26 cellular contexts compared by ENCODE assay signal in genomic region chr18:13416848-13417247, GRCh38.
DNase-seq lines count a peak whose midpoint lies in the region; ATAC-seq, FAIRE-seq and TF ChIP-seq lines count a peak whose summit lies in the region.
"Had no signal": no experiment of that assay in that cellular context is flagged by ENCODE, and none has a peak within 500 bp of the region (broad histone marks: within the 10 kb centered on the region; RNA-seq: fewer than 3 reads in every experiment).

No MANE protein-coding gene starts in this region.

- no peak overlapping the region for H3K9ac ChIP-seq in HepG2 (ENCODE audit: insufficient read depth, low read depth, low read length)
- H3K9ac ChIP-seq: neural progenitor cell had no signal

- H3K27ac Mint-ChIP-seq in activated naive CD8-positive, alpha-beta T cell treated with anti-CD3 and anti-CD28 coated beads, Interleukin-2, amount 50 U/mL, for 24 hours = no peak overlapping the region
- H3K27ac Mint-ChIP-seq: activated CD4-positive, alpha-beta memory T cell treated with anti-CD3 and anti-CD28 coated beads, Interleukin-2, amount 10 ng/mL, durations not matched to agents 7 days and 5 days; neural progenitor cell; T-helper 2 cell treated with Interferon-gamma antibody and Interleukin-4, amounts not matched to agents 5 μg/mL and 100 μg/mL, for 36 hours; type B pancreatic cell; WTC11 had no signal

- H4K20me1 ChIP-seq in HepG2 (ENCODE audit: insufficient read depth, low read length) = no peaks in the 10 kb centered on the region

- no peaks in the 10 kb centered on the region for H3K79me2 ChIP-seq in HepG2 (ENCODE audit: insufficient read depth, low read length)

- H3K4me2 ChIP-seq in HepG2 (ENCODE audit: low read depth, low read length) = no peak overlapping the region
- H3K4me2 ChIP-seq: neural progenitor cell had no signal

- POLR2A ChIA-PET in HepG2 (lab: Yijun Ruan, JAX) = interaction anchor here (1.8 to 1.9 kb wide), 2 partner anchors 12 to 279 kb away, joined by 5 to 7 read pairs; no protein-coding TSS in a partner anchor

- CTCF ChIA-PET in HepG2 (lab: Yijun Ruan, JAX; ENCODE audit: low intra/inter-chr PET ratio, low total read pairs) = no interaction called here

- no peak for ATAC-seq in HepG2
- peak; percentile 85 for ATAC-seq in upper lobe of right lung
- no peak for ATAC-seq in foreskin keratinocyte
- no peak for ATAC-seq in activated naive CD8-positive, alpha-beta T cell treated with anti-CD3 and anti-CD28 coated beads, Interleukin-2, amount 50 U/mL, for 24 hours
- ATAC-seq: WTC11 had no signal

- no peak overlapping the region for H3K4me3 Mint-ChIP-seq in activated naive CD8-positive, alpha-beta T cell treated with anti-CD3 and anti-CD28 coated beads, Interleukin-2, amount 50 U/mL, for 24 hours
- H3K4me3 Mint-ChIP-seq: activated CD4-positive, alpha-beta memory T cell treated with anti-CD3 and anti-CD28 coated beads, Interleukin-2, amount 10 ng/mL, durations not matched to agents 7 days and 5 days; neural progenitor cell; T-helper 2 cell treated with Interferon-gamma antibody and Interleukin-4, amounts not matched to agents 5 μg/mL and 100 μg/mL, for 36 hours; type B pancreatic cell; WTC11 had no signal

- in situ Hi-C loops in HepG2 (cut with HindIII; ENCODE audit: extremely low pct_ligation_motif_present, low pct_unique_long_range_greater_than_20kb) = no loop called here

- no peak overlapping the region for H2AFZ ChIP-seq in HepG2 (ENCODE audit: low read length)
- H2AFZ ChIP-seq: neural progenitor cell had no signal

- no TSS peak for BruUV-seq in HepG2 (replicated peaks; lab: Mats Ljungman, UMichigan)

- H3K27me3 Mint-ChIP-seq in activated naive CD8-positive, alpha-beta T cell treated with anti-CD3 and anti-CD28 coated beads, Interleukin-2, amount 50 U/mL, for 24 hours = no peaks in the 10 kb centered on the region
- H3K27me3 Mint-ChIP-seq: activated CD4-positive, alpha-beta memory T cell treated with anti-CD3 and anti-CD28 coated beads, Interleukin-2, amount 10 ng/mL, durations not matched to agents 7 days and 5 days; type B pancreatic cell had no signal

- no peaks in the 10 kb centered on the region for H3K27me3 ChIP-seq in HepG2 (ENCODE audit: control insufficient read depth in 1 of 2, insufficient read depth in 2 of 2, low read length in 2 of 2)
- no peaks in the 10 kb centered on the region for H3K27me3 ChIP-seq in upper lobe of right lung
- H3K27me3 ChIP-seq in foreskin keratinocyte = no peaks in the 10 kb centered on the region
- H3K27me3 ChIP-seq: cardiac muscle cell, neural progenitor cell, stomach had no signal

- FAIRE-seq in colon (lab: Jason Lieb, UNC) = peak; percentile 61
- peak; percentile 21 for FAIRE-seq in HepG2 (lab: Jason Lieb, UNC)
- FAIRE-seq: A204.1 had no signal

- intact Hi-C loops in HepG2 (cut with micrococcal nuclease; ENCODE audit: unreplicated experiment) (no loop called here), upper lobe of right lung (cut with DNase I) (no loop called here)

- WGBS in HepG2 (ENCODE audit: low lambda C conversion rate) = 70% methylated on average over 3 of the region's 3 CpGs

- TF ChIP-seq CTCF in HepG2 (CRISPR knock-in tag; IDR thresholded peaks at IDR 0.05) (no peak), upper lobe of right lung (IDR thresholded peaks at IDR 0.05) (no peak), foreskin keratinocyte (conservative IDR thresholded peaks at IDR 0.05) (no peak)

- H3K4me3 ChIP-seq in HepG2 (replicated peaks in 1 of 3; ENCODE audit: insufficient read depth in 1 of 3, low read depth in 2 of 3, low read length in 3 of 3) = no peak overlapping the region
- no peak overlapping the region for H3K4me3 ChIP-seq in upper lobe of right lung
- H3K4me3 ChIP-seq: cardiac muscle cell, neural progenitor cell, stomach had no signal

- no peak for TF ChIP-seq POLR2A in HepG2 (IDR thresholded peaks at IDR 0.05; ENCODE audit: insufficient read depth in 1 of 2, low read depth in 2 of 2, low read length in 2 of 2)

- H3K9me3 ChIP-seq in HepG2 (ENCODE audit: low read length) = no peaks in the 10 kb centered on the region
- H3K9me3 ChIP-seq in upper lobe of right lung = no peaks in the 10 kb centered on the region

- H3K36me3 ChIP-seq in HepG2 (replicated peaks in 1 of 2; ENCODE audit: control insufficient read depth in 1 of 2, insufficient read depth in 2 of 2, low read length in 2 of 2) (no peaks in the 10 kb centered on the region), upper lobe of right lung (no peaks in the 10 kb centered on the region)
- H3K36me3 ChIP-seq: cardiac muscle cell, neural progenitor cell, stomach had no signal

- no peak for TF ChIP-seq RAD21 in HepG2 (CRISPR knock-in tag; IDR thresholded peaks at IDR 0.05)

- peaks cover 31% of the 10 kb centered on the region for H3K4me1 ChIP-seq in HepG2 (ENCODE audit: insufficient read depth, low read length)
- H3K4me1 ChIP-seq in upper lobe of right lung = peaks cover 13% of the 10 kb centered on the region
- no peaks in the 10 kb centered on the region for H3K4me1 ChIP-seq in foreskin keratinocyte

- H3K9me3 Mint-ChIP-seq in activated naive CD8-positive, alpha-beta T cell treated with anti-CD3 and anti-CD28 coated beads, Interleukin-2, amount 50 U/mL, for 24 hours = peaks cover 6% of the 10 kb centered on the region

- peaks cover 6% of the 10 kb centered on the region for H3K36me3 Mint-ChIP-seq in activated naive CD8-positive, alpha-beta T cell treated with anti-CD3 and anti-CD28 coated beads, Interleukin-2, amount 50 U/mL, for 24 hours (ENCODE audit: low read depth)
- H3K36me3 Mint-ChIP-seq: neural progenitor cell, type B pancreatic cell had no signal

- H3K27ac ChIP-seq in HepG2 (ENCODE audit: extremely low read length, insufficient read depth, low read length) = peak overlapping the region; percentile 51
- no peak overlapping the region for H3K27ac ChIP-seq in upper lobe of right lung
- no peak overlapping the region for H3K27ac ChIP-seq in foreskin keratinocyte
- H3K27ac ChIP-seq: cardiac muscle cell, neural progenitor cell had no signal

- TF ChIP-seq EP300 in HepG2 (IDR thresholded peaks at IDR 0.05; ENCODE audit: low read depth in 2 of 2, low read length in 2 of 2) (no peak), HepG2 (CRISPR knock-in tag; IDR thresholded peaks at IDR 0.05; ENCODE audit: borderline replicate concordance) (no peak)

- H3K4me1 Mint-ChIP-seq in activated naive CD8-positive, alpha-beta T cell treated with anti-CD3 and anti-CD28 coated beads, Interleukin-2, amount 50 U/mL, for 24 hours = peaks cover 25% of the 10 kb centered on the region

- DNase-seq in NOMO-1 treated with DMSO at 0.1 percent for 48 hours (lab: John Stamatoyannopoulos, UW; ENCODE audit: unreplicated experiment) (peak; percentile 21), NOMO-1 treated with dmso at 0.1 percent for 144 hours (lab: John Stamatoyannopoulos, UW; ENCODE audit: unreplicated experiment) (no peak), HepG2 (ENCODE audit: low spot score) (peak; percentile 14), upper lobe of right lung (no peak), foreskin keratinocyte (no peak), CD1c-positive myeloid dendritic cell (ENCODE audit: extremely low spot score) (no peak)
- DNase-seq in activated naive CD8-positive, alpha-beta T cell treated with anti-CD3 and anti-CD28 coated beads, Interleukin-2, amount 50 U/mL, for 24 hours = no peak
- DNase-seq: activated CD4-positive, alpha-beta memory T cell treated with anti-CD3 and anti-CD28 coated beads, Interleukin-2, amount 10 ng/mL, durations not matched to agents 7 days and 5 days; activated naive CD4-positive, alpha-beta T cell; activated T-cell treated with anti-CD3 and anti-CD28 coated beads, Interleukin-2, amount 50 U/mL, for 1 hour; amygdala; foreskin melanocyte; HCEC 1CT; kidney glomerular epithelial cell; midbrain; NCI-H1105; NCI-H2227 treated with DMSO at 0.1 percent for 48 hours; stimulated activated CD4-positive, alpha-beta T cell treated with anti-CD3 and anti-CD28 coated beads, Interleukin-4, amount 100 ng/mL, for 4 hours; stomach had no signal

TF ChIP-seq in HepG2, 621 proteins besides CTCF, POLR2A, EP300 and RAD21 (continues in another document):
- TF ChIP-seq CEBPB (IDR thresholded peaks at IDR 0.05; ENCODE audit: borderline replicate concordance, low read depth, low read length) (peak; percentile 89), ZFP1 (CRISPR knock-in tag; IDR thresholded peaks at IDR 0.05) (no peak), ZNF441 (CRISPR knock-in tag; IDR thresholded peaks at IDR 0.05; ENCODE audit: borderline replicate concordance) (no peak), SMYD3 (CRISPR knock-in tag; IDR thresholded peaks at IDR 0.05) (no peak), RORA (CRISPR knock-in tag; IDR thresholded peaks at IDR 0.05) (no peak), BATF2 (CRISPR knock-in tag; IDR thresholded peaks at IDR 0.05) (no peak), CEBPG (CRISPR knock-in tag; IDR thresholded peaks at IDR 0.05) (peak; percentile 66), STAT5B (CRISPR knock-in tag; IDR thresholded peaks at IDR 0.05) (no peak), ZNF264 (CRISPR knock-in tag; IDR thresholded peaks at IDR 0.05) (no peak), ZBTB49 (CRISPR knock-in tag; IDR thresholded peaks at IDR 0.05; ENCODE audit: borderline replicate concordance) (no peak), ZNF776 (CRISPR knock-in tag; IDR thresholded peaks at IDR 0.05) (no peak), ZNF782 (CRISPR knock-in tag; IDR thresholded peaks at IDR 0.05; ENCODE audit: borderline replicate concordance) (no peak), ZNF253 (CRISPR knock-in tag; IDR thresholded peaks at IDR 0.05; ENCODE audit: borderline replicate concordance) (no peak)

Comparison
In these comparisons a context has a peak if more than half of its experiments do, and no peak if none do; other contexts are left out.
1. DNase-seq: peak in NOMO-1 treated with DMSO at 0.1 percent for 48 hours (single experiment) and HepG2 (single experiment); none in NOMO-1 treated with dmso at 0.1 percent for 144 hours (single experiment), upper lobe of right lung (single experiment), foreskin keratinocyte (0 of 2), activated naive CD8-positive, alpha-beta T cell treated with anti-CD3 and anti-CD28 coated beads, Interleukin-2, amount 50 U/mL, for 24 hours (single experiment) and CD1c-positive myeloid dendritic cell (single experiment).